Comparison of ENCODE assay signal across 19 cellular contexts in genomic region chr2:142716463-142717242, GRCh38.
A peak's percentile ranks its signal among the peaks of the same experiment; 100 is the strongest.
DNase-seq lines count a peak whose midpoint lies in the region; ATAC-seq and TF ChIP-seq lines count a peak whose summit lies in the region.
"Had no signal": no experiment of that assay in that cellular context is flagged by ENCODE, and none has a peak within 500 bp of the region (broad histone marks: within the 10 kb centered on the region; RNA-seq: fewer than 3 reads in every experiment).

No MANE protein-coding gene starts in this region.

- 71% methylated on average over 6 of the region's 6 CpGs for WGBS in suprapubic skin

- H3K36me3 ChIP-seq in breast epithelium = no peaks in the 10 kb centered on the region
- no peaks in the 10 kb centered on the region for H3K36me3 ChIP-seq in suprapubic skin
- H3K36me3 ChIP-seq: right lobe of liver, stomach had no signal

- H3K27ac ChIP-seq in breast epithelium = peak overlapping the region; percentile 16 to 66
- H3K27ac ChIP-seq in suprapubic skin = peak overlapping the region; percentile 10
- H3K27ac ChIP-seq: epithelial cell of prostate, right lobe of liver, stomach had no signal

- TF ChIP-seq POLR2A in breast epithelium (IDR thresholded peaks at IDR 0.05) (no peak), suprapubic skin (IDR thresholded peaks at IDR 0.05) (no peak)

- no peaks in the 10 kb centered on the region for H3K9me3 ChIP-seq in breast epithelium
- no peaks in the 10 kb centered on the region for H3K9me3 ChIP-seq in suprapubic skin
- H3K9me3 ChIP-seq: right lobe of liver, stomach had no signal

- H3K27me3 ChIP-seq in breast epithelium = no peaks in the 10 kb centered on the region
- no peaks in the 10 kb centered on the region for H3K27me3 ChIP-seq in suprapubic skin
- H3K27me3 ChIP-seq: right lobe of liver, stomach had no signal

- intact Hi-C loops in breast epithelium (cut with DNase I; ENCODE audit: low total_unique reads) = no loop called here

- no peak for ATAC-seq in GM19463 (IDR thresholded peaks at IDR 0.05; ENCODE audit: unreplicated experiment)
- no peak for ATAC-seq in GM21529 (IDR thresholded peaks at IDR 0.05; ENCODE audit: unreplicated experiment)
- ATAC-seq: activated CD4-positive, alpha-beta T cell treated with anti-CD3 and anti-CD28 coated beads for 36 hours; activated T-cell treated with anti-CD3 and anti-CD28 coated beads, Interleukin-2, amount 50 U/mL, for 4 hours; CD8-positive, alpha-beta T cell; HCT116; right lobe of liver had no signal

- no peak for TF ChIP-seq EP300 in suprapubic skin (IDR thresholded peaks at IDR 0.05)

- H3K4me3 ChIP-seq in breast epithelium (peak overlapping the region in 1 of 3 donors; percentile 23), suprapubic skin (no peak overlapping the region)
- H3K4me3 ChIP-seq: right lobe of liver, stomach had no signal

- peak; percentile 36 for DNase-seq in M059J (ENCODE audit: low read depth)
- DNase-seq in breast epithelium (ENCODE audit: low spot score in 2 of 2) = no peak
- DNase-seq in iPS-NIHi11 (ENCODE audit: low spot score) = peak; percentile 76
- DNase-seq in suprapubic skin (ENCODE audit: low spot score in 2 of 2) = no peak
- DNase-seq in cerebellar nuclear complex (lab: John Stamatoyannopoulos, UW) = no peak
- DNase-seq: activated CD4-positive, alpha-beta T cell treated with anti-CD3 and anti-CD28 coated beads for 36 hours; activated T-cell treated with anti-CD3 and anti-CD28 coated beads, Interleukin-2, amount 50 U/mL, for 4 hours; amniotic stem cell; CD8-positive, alpha-beta T cell; islet precursor cell; NCI-H226; OCI-M1; right lobe of liver; stomach; T-helper 1 cell had no signal

- TF ChIP-seq CTCF in breast epithelium (IDR thresholded peaks at IDR 0.05) (no peak), suprapubic skin (IDR thresholded peaks at IDR 0.05) (no peak)

- H3K4me1 ChIP-seq in breast epithelium (no peaks in the 10 kb centered on the region), suprapubic skin (no peaks in the 10 kb centered on the region)
- H3K4me1 ChIP-seq: right lobe of liver, stomach had no signal

Comparison
In these comparisons a context has a peak if more than half of its experiments do, and no peak if none do; other contexts are left out.
1. DNase-seq: peak in M059J (single experiment) and iPS-NIHi11 (single experiment); none in breast epithelium (0 of 2), suprapubic skin (0 of 2) and cerebellar nuclear complex (0 of 2).